In the genomic region with DNA sequence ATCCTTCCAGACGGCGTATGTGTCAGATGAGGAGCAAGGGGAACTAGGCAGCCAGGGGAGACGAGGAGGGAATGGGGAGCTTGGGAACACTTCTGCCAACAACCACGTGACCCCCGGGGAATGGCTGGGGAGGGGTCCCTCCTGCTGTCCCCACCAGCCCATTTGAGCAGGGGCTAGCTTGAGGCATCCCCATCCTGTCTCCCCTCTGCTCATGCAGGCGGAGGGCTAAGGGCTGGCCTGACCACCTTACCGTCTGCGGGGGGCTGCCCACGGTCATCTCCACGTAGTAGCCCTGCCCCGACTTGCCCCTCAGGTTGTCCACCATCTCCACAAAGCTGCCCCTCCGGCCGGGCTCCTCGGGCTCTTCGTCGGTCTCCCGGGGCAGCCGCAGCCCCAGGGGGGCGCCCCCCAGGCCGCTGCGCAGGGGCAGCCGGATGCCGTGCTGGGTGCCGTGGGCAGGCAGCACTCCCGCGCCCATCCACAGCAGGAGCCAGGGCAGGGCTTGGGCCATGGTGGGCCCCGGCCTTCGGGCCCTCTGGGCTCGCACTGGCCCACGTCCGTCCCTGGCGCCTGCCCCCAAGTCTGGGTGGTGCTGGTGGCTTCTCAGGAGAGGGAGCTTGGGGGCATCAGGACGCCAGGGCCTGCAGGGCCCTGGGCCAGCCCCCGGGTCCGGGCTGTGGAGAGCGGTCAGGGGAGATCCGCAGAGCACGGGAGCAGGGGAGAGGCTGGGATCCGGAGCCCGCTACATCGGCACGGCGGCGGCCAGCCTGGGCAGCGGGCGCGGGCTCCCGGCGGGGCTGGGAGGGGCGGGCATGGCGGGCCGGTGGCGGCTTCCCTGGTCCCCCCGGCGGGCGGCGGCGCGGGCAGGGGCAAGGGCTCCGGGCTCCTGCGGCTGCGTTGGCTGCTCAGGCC, we compare ENCODE assay signal across 8 cellular contexts. TPM values are rescaled to one million over a fixed set of nuclear protein-coding genes. Genes with fewer than 3 reads are reported as not detected.
DNase-seq lines count a peak whose midpoint lies in the region; ATAC-seq, FAIRE-seq and TF ChIP-seq lines count a peak whose summit lies in the region.

No MANE protein-coding gene starts in this region.

- H3K4me3 ChIP-seq in foreskin fibroblast (ENCODE audit: low read depth in 1 of 2, low read length in 2 of 2) (peak overlapping the region; percentile 65 to 77), pancreas (peak overlapping the region; percentile 78 to 94 (median 89))

- H3K27me3 ChIP-seq in pancreas, result no peaks in the 10 kb centered on the region

- CTCF ChIA-PET in activated CD8-positive, alpha-beta T cell treated with anti-CD3 and anti-CD28 coated beads for 36 hours (lab: Charles Lee), result interaction anchor here (1.2 to 2.4 kb wide), 2 partner anchors 13 to 89 kb away, joined by 3 to 10 read pairs; a partner anchor contains a TSS

- peaks cover 0 to 30% (median 17%) of the 10 kb centered on the region in 3 donors for H3K4me1 ChIP-seq in pancreas

- no peaks in the 10 kb centered on the region for H3K36me3 Mint-ChIP-seq in activated CD8-positive, alpha-beta T cell treated with anti-CD3 and anti-CD28 coated beads for 36 hours (ENCODE audit: low read depth)

- POLR2A ChIA-PET in activated CD8-positive, alpha-beta T cell treated with anti-CD3 and anti-CD28 coated beads for 36 hours (lab: Charles Lee), result interaction anchor here (1.6 kb wide), 1 partner anchor 69 kb away, joined by 3 read pairs; no protein-coding TSS in a partner anchor

- peaks cover 25% of the 10 kb centered on the region for H3K27me3 Mint-ChIP-seq in activated CD8-positive, alpha-beta T cell treated with anti-CD3 and anti-CD28 coated beads for 36 hours

- no peaks in the 10 kb centered on the region for H3K36me3 ChIP-seq in pancreas

- H3K9me3 ChIP-seq in pancreas, result no peaks in the 10 kb centered on the region

- ATAC-seq in activated CD8-positive, alpha-beta T cell treated with anti-CD3 and anti-CD28 coated beads for 36 hours, result peak; percentile 85
- ATAC-seq in pancreas (peak; percentile 9 to 45 (median 28)), HG03442 (IDR thresholded peaks at IDR 0.05; ENCODE audit: unreplicated experiment) (no peak), GM21619 (IDR thresholded peaks at IDR 0.05; ENCODE audit: unreplicated experiment) (no peak)

- no peaks in the 10 kb centered on the region for H3K9me3 Mint-ChIP-seq in activated CD8-positive, alpha-beta T cell treated with anti-CD3 and anti-CD28 coated beads for 36 hours

- intact Hi-C loops in activated CD8-positive, alpha-beta T cell treated with anti-CD3 and anti-CD28 coated beads for 36 hours (cut with micrococcal nuclease), result no loop called here
- intact Hi-C loops in pancreas (cut with DNase I), result loop anchor here in 2 of 3 donors (5.0 to 10.0 kb wide), 2 partner anchors 81 to 83 kb away; a partner anchor contains a TSS

- TF ChIP-seq CTCF in activated CD8-positive, alpha-beta T cell treated with anti-CD3 and anti-CD28 coated beads for 36 hours (IDR thresholded peaks at IDR 0.05), result no peak
- TF ChIP-seq CTCF in foreskin fibroblast (IDR thresholded peaks at IDR 0.05; ENCODE audit: low read depth, low read length) (no peak), pancreas (IDR thresholded peaks at IDR 0.05) (no peak)

- no peak overlapping the region for H3K27ac Mint-ChIP-seq in activated CD8-positive, alpha-beta T cell treated with anti-CD3 and anti-CD28 coated beads for 36 hours

- peaks cover 4% of the 10 kb centered on the region for H3K4me1 Mint-ChIP-seq in activated CD8-positive, alpha-beta T cell treated with anti-CD3 and anti-CD28 coated beads for 36 hours (ENCODE audit: low read depth)

- no peak for FAIRE-seq in pancreas (lab: Jason Lieb, UNC)

- peak; percentile 5 for DNase-seq in DMS 273 (lab: John Stamatoyannopoulos, UW; ENCODE audit: unreplicated experiment)
- no peak for DNase-seq in DMS 273 treated with DMSO at 0.1 percent for 48 hours (lab: John Stamatoyannopoulos, UW)
- peak; percentile 36 for DNase-seq in activated CD8-positive, alpha-beta T cell treated with anti-CD3 and anti-CD28 coated beads for 36 hours
- DNase-seq in foreskin fibroblast, result peak in 1 of 2 donors; percentile 42
- peak in 4 of 6 donors; percentile 39 to 79 (median 57) for DNase-seq in pancreas
- DNase-seq in NCI-H2227 treated with DMSO at 0.1 percent for 48 hours (lab: John Stamatoyannopoulos, UW), result no peak

- WGBS in pancreas, 2 donors, result 0 to 1% methylated on average over 43 to 62 of the region's 62 CpGs

- peak overlapping the region; percentile 28 to 73 (median 58) for H3K27ac ChIP-seq in pancreas

- H3K4me3 Mint-ChIP-seq in activated CD8-positive, alpha-beta T cell treated with anti-CD3 and anti-CD28 coated beads for 36 hours, result peak overlapping the region; percentile 51

RNA-seq across cellular contexts. Expression of a gene that starts 0.5 kb away (rescaled TPM):
- 1 to 10 TPM in 1 of 2 experiments, under 1 TPM in 1; 0.97 to 1.5 TPM for total RNA-seq in activated CD8-positive, alpha-beta T cell treated with anti-CD3 and anti-CD28 coated beads for 36 hours
- total RNA-seq in pancreas, result 100 to 1,000 TPM in 5 of 6 donors, 10 to 100 TPM in 1; 72.5 to 207 (median 123) TPM
- 10 to 100 TPM; 27.8 to 53.8 TPM for polyA plus RNA-seq in pancreas

RNA-seq across cellular contexts. Expression of a gene that starts 12.1 kb away (rescaled TPM):
- 10 to 100 TPM; 24.0 to 25.5 TPM for total RNA-seq in activated CD8-positive, alpha-beta T cell treated with anti-CD3 and anti-CD28 coated beads for 36 hours
- 10 to 100 TPM; 12.9 to 27.4 (median 23.7) TPM for total RNA-seq in pancreas
- 10 to 100 TPM; 42.1 to 56.3 TPM for polyA plus RNA-seq in pancreas

RNA-seq across cellular contexts. Expression of a gene that starts 24.4 kb away (rescaled TPM):
- 1 to 10 TPM; 3.2 to 4.0 TPM for total RNA-seq in activated CD8-positive, alpha-beta T cell treated with anti-CD3 and anti-CD28 coated beads for 36 hours
- total RNA-seq in pancreas, result 1 to 10 TPM; 2.8 to 5.0 (median 4.0) TPM
- 1 to 10 TPM; 7.6 to 9.1 TPM for polyA plus RNA-seq in pancreas

Comparison
In these comparisons a context has a peak if more than half of its experiments do, and no peak if none do; other contexts are left out.
1. DNase-seq: peak in DMS 273 (single experiment), activated CD8-positive, alpha-beta T cell treated with anti-CD3 and anti-CD28 coated beads for 36 hours (single experiment) and pancreas (4 of 6); none in DMS 273 treated with DMSO at 0.1 percent for 48 hours (single experiment) and NCI-H2227 treated with DMSO at 0.1 percent for 48 hours (single experiment).
2. ATAC-seq: peak in activated CD8-positive, alpha-beta T cell treated with anti-CD3 and anti-CD28 coated beads for 36 hours (single experiment) and pancreas (4 of 4); none in HG03442 (single experiment) and GM21619 (single experiment).
3. RNA of a gene that starts 0.5 kb away (total RNA-seq): 72.5 to 207 TPM in pancreas; 0.97 to 1.5 TPM in activated CD8-positive, alpha-beta T cell treated with anti-CD3 and anti-CD28 coated beads for 36 hours; every median in the first group is over 10 times any median in the second.